ENCODE assay signal across 17 cellular contexts in the genomic region with DNA sequence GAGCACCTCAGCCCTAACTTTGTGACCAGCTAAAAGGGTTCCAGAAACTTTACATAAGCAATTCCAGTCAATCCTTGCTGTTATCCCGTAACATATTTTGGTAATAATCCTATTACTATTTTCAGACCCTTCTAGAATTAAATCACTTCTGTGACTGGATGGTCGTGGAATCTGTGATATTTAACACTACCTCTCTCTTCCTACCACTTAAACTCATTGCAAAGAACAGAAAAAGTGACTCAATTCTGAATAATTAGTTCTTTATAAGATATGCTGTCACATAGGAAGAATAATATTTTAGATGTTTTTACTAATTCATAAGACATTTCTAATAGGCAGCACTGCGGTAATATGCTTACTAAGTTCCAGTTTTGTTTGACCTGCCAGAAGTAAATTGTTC.
DNase-seq lines count a peak whose midpoint lies in the region; ATAC-seq and TF ChIP-seq lines count a peak whose summit lies in the region.
"Had no signal": no experiment of that assay in that cellular context is flagged by ENCODE, and none has a peak within 500 bp of the region (broad histone marks: within the 10 kb centered on the region; RNA-seq: fewer than 3 reads in every experiment).

No MANE protein-coding gene starts in this region.

- no peaks in the 10 kb centered on the region for H3K9me2 ChIP-seq in GM23248 (ENCODE audit: insufficient read depth)

- H3K36me3 ChIP-seq in GM23248 (ENCODE audit: low read depth) (no peaks in the 10 kb centered on the region), osteoblast (ENCODE audit: insufficient read depth, low read length) (no peaks in the 10 kb centered on the region), transverse colon (no peaks in the 10 kb centered on the region), adrenal gland (replicated peaks in 1 of 2) (no peaks in the 10 kb centered on the region)

- ATAC-seq in GM21576 (IDR thresholded peaks at IDR 0.05; ENCODE audit: unreplicated experiment), result no peak

- DNase-seq in GM23248, result peak; percentile 32
- peak; percentile 8 for DNase-seq in astrocyte of the hippocampus (ENCODE audit: low read depth, low spot score)
- DNase-seq in osteoblast (ENCODE audit: insufficient read length, low spot score, missing footprints), result no peak
- DNase-seq in transverse colon, result no peak
- DNase-seq in RWPE1 (ENCODE audit: low spot score), result no peak
- no peak for DNase-seq in adrenal gland
- DNase-seq in HUDEP-2 (lab: John Stamatoyannopoulos, UW; ENCODE audit: unreplicated experiment in 76 of 76), result no peak
- DNase-seq: AML-193, DMS 273 treated with DMSO at 0.1 percent for 48 hours, HFFc6, Karpas-422, MM.1S, NCI-H1092 treated with DMSO at 0.1 percent for 48 hours, NCI-H1694 treated with DMSO at 0.1 percent for 48 hours, NCI-H526 treated with DMSO at 0.1 percent for 48 hours, SHP77 treated with DMSO at 0.1 percent for 48 hours had no signal

- no peaks in the 10 kb centered on the region for H3F3A ChIP-seq in GM23248 (ENCODE audit: insufficient read depth)

- H3K9me3 ChIP-seq in GM23248 (ENCODE audit: low read depth) (no peaks in the 10 kb centered on the region), osteoblast (ENCODE audit: low read depth, low read length) (no peaks in the 10 kb centered on the region), transverse colon (no peaks in the 10 kb centered on the region), adrenal gland (replicated peaks in 1 of 3) (no peaks in the 10 kb centered on the region)

- in situ Hi-C loops in GM23248 (cut with MboI) (no loop called here), transverse colon (cut with MboI; ENCODE audit: low pct_ligation_motif_present in 1 of 4, low pct_unique_long_range_greater_than_20kb in 1 of 4, low sequenced_read_pairs in 3 of 4) (no loop called here)

- WGBS in GM23248 (ENCODE audit: low coverage in 1 of 2, low lambda C conversion rate in 2 of 2, missing lambda C conversion rate in 2 of 2), 2 experiments, result 72 to 87% methylated on average over 3 of the region's 3 CpGs
- 87 to 91% methylated on average over 3 of the region's 3 CpGs for WGBS in transverse colon (ENCODE audit: low coverage in 1 of 2), 2 donors
- 88 to 95% (median 90%) methylated on average over 3 of the region's 3 CpGs for WGBS in adrenal gland, 4 donors

- no peak overlapping the region for H2AFZ ChIP-seq in GM23248
- H2AFZ ChIP-seq in osteoblast (ENCODE audit: low read length), result peak overlapping the region; percentile 33

- TF ChIP-seq CTCF in osteoblast (IDR thresholded peaks at IDR 0.05; ENCODE audit: extremely low read depth, low read depth, low read length) (no peak), transverse colon (IDR thresholded peaks at IDR 0.05) (no peak), RWPE1 (conservative IDR thresholded peaks at IDR 0.05; ENCODE audit: low read depth) (no peak), adrenal gland (IDR thresholded peaks at IDR 0.05) (no peak)

- H3K4me3 ChIP-seq in GM23248, result no peak overlapping the region
- H3K4me3 ChIP-seq in osteoblast (ENCODE audit: insufficient read depth, low read length), result no peak overlapping the region
- H3K4me3 ChIP-seq in transverse colon, result no peak overlapping the region
- H3K4me3 ChIP-seq in adrenal gland, result no peak overlapping the region

- no peaks in the 10 kb centered on the region for H3K79me2 ChIP-seq in GM23248 (ENCODE audit: insufficient read depth)
- H3K79me2 ChIP-seq in osteoblast (ENCODE audit: insufficient read depth, low read length), result no peaks in the 10 kb centered on the region

- CTCF ChIA-PET in RWPE1 (lab: Yijun Ruan, JAX), result interaction anchor here (0.6 kb wide), 1 partner anchor 12 kb away, joined by 3 read pairs; no protein-coding TSS in a partner anchor

- H3K27ac ChIP-seq in GM23248 (no peak overlapping the region; the same call in 1 of the 2 replicates), osteoblast (ENCODE audit: low read depth, low read length) (no peak overlapping the region), transverse colon (peak overlapping the region in 3 of 4 donors; percentile 31 to 46 (median 40)), RWPE1 (no peak overlapping the region), adrenal gland (no peak overlapping the region)

- POLR2A ChIA-PET in RWPE1 (lab: Yijun Ruan, JAX; ENCODE audit: low non-redundant PET), result no interaction called here

- H3K27me3 ChIP-seq in GM23248 (replicated peaks; ENCODE audit: insufficient read depth) (no peaks in the 10 kb centered on the region), osteoblast (ENCODE audit: insufficient read depth, low read length) (no peaks in the 10 kb centered on the region), transverse colon (no peaks in the 10 kb centered on the region), adrenal gland (no peaks in the 10 kb centered on the region)

- H4K20me1 ChIP-seq in GM23248 (ENCODE audit: insufficient read depth) (no peaks in the 10 kb centered on the region), osteoblast (ENCODE audit: insufficient read depth, low read length) (no peaks in the 10 kb centered on the region)

- intact Hi-C loops in transverse colon (cut with DNase I; ENCODE audit: low total_unique reads) (no loop called here), adrenal gland (cut with DNase I) (no loop called here)

- peaks cover 21% of the 10 kb centered on the region for H3K4me1 ChIP-seq in GM23248 (ENCODE audit: insufficient read depth)
- peaks cover 36% of the 10 kb centered on the region for H3K4me1 ChIP-seq in osteoblast (ENCODE audit: insufficient read depth, low read length)
- H3K4me1 ChIP-seq in transverse colon, result peaks cover 0 to 24% (median 5%) of the 10 kb centered on the region in 4 donors
- H3K4me1 ChIP-seq in adrenal gland (replicated peaks in 1 of 2), result no peaks in the 10 kb centered on the region

- TF ChIP-seq POLR2A in transverse colon (IDR thresholded peaks at IDR 0.05) (no peak), adrenal gland (IDR thresholded peaks at IDR 0.05) (no peak)

- H3K4me2 ChIP-seq in GM23248 (ENCODE audit: unreplicated experiment) (peak overlapping the region; percentile 5), osteoblast (ENCODE audit: insufficient read depth, low read length) (peak overlapping the region; percentile 3)

- H3K9ac ChIP-seq in GM23248, result no peak overlapping the region

- no peak for TF ChIP-seq EP300 in transverse colon (IDR thresholded peaks at IDR 0.05; ENCODE audit: low read depth)

Comparison
In these comparisons a context has a peak if more than half of its experiments do, and no peak if none do; other contexts are left out.
1. DNase-seq: peak in GM23248 (single experiment) and astrocyte of the hippocampus (single experiment); none in osteoblast (single experiment), transverse colon (single experiment), RWPE1 (single experiment), adrenal gland (0 of 7) and HUDEP-2 (0 of 76).
2. H3K27ac ChIP-seq: peak in transverse colon (3 of 4); none in GM23248 (single experiment), osteoblast (single experiment), RWPE1 (single experiment) and adrenal gland (0 of 5).